ENCODE assay signal across 37 cellular contexts in the genomic region with DNA sequence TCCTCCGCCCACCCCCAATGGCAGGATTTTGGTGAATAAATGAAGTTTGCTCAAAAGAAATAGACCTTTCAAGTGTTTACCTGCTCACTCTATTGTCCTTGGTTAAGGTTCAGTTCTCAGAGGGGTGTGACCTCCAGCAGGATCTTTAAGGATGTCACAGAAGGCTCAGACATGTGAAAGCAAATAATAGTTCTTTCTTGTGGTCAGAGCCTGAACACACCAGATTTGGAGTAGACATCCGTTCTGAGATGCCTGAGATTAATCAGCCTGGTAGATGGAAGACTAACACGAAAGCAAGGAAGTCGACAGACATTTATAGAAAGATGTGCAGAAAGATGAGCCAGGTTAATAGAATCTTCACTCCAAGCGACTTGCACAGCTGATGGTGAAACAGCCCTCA.
"Had no signal": no experiment of that assay in that cellular context is flagged by ENCODE, and none has a peak within 500 bp of the region (broad histone marks: within the 10 kb centered on the region; RNA-seq: fewer than 3 reads in every experiment).

No MANE protein-coding gene starts in this region.

- ATAC-seq: activated CD8-positive, alpha-beta memory T cell treated with anti-CD3 and anti-CD28 coated beads, Interleukin-2, amount 10 ng/mL, durations not matched to agents 7 days and 5 days; activated naive CD8-positive, alpha-beta T cell treated with anti-CD3 and anti-CD28 coated beads, Interleukin-2, amount 50 U/mL, for 24 hours had no signal

- H2AFZ ChIP-seq: PC-9 had no signal

- H3K27me3 Mint-ChIP-seq: activated B cell treated with CpG ODN at 0.5 μM for 24 hours; activated CD4-positive, alpha-beta memory T cell treated with anti-CD3 and anti-CD28 coated beads for 36 hours; activated CD8-positive, alpha-beta memory T cell treated with anti-CD3 and anti-CD28 coated beads, Interleukin-2, amount 10 ng/mL, durations not matched to agents 7 days and 5 days; activated naive CD4-positive, alpha-beta T cell treated with anti-CD3 and anti-CD28 coated beads, Interleukin-2, amount 10 ng/mL, durations not matched to agents 7 days and 5 days; activated naive CD8-positive, alpha-beta T cell treated with anti-CD3 and anti-CD28 coated beads, Interleukin-2, amount 50 U/mL, for 24 hours had no signal

- H3K27ac ChIP-seq: PC-9, VCaP had no signal

- FAIRE-seq: bronchial epithelial cell, RCC 7860 had no signal

- H3K4me1 Mint-ChIP-seq: activated B cell treated with CpG ODN at 0.5 μM for 24 hours; activated CD8-positive, alpha-beta memory T cell treated with anti-CD3 and anti-CD28 coated beads, Interleukin-2, amount 10 ng/mL, durations not matched to agents 7 days and 5 days; activated naive CD4-positive, alpha-beta T cell treated with anti-CD3 and anti-CD28 coated beads, Interleukin-2, amount 10 ng/mL, durations not matched to agents 7 days and 5 days; activated naive CD8-positive, alpha-beta T cell treated with anti-CD3 and anti-CD28 coated beads, Interleukin-2, amount 50 U/mL, for 24 hours; brain had no signal

- H3K4me2 ChIP-seq: PC-9 had no signal

- H3K36me3 Mint-ChIP-seq: activated CD4-positive, alpha-beta memory T cell treated with anti-CD3 and anti-CD28 coated beads for 36 hours; activated CD8-positive, alpha-beta memory T cell treated with anti-CD3 and anti-CD28 coated beads, Interleukin-2, amount 10 ng/mL, durations not matched to agents 7 days and 5 days; activated naive CD4-positive, alpha-beta T cell treated with anti-CD3 and anti-CD28 coated beads, Interleukin-2, amount 10 ng/mL, durations not matched to agents 7 days and 5 days; activated naive CD8-positive, alpha-beta T cell; brain had no signal

- DNase-seq: activated B cell treated with CpG ODN at 0.5 μM for 24 hours; activated CD4-positive, alpha-beta memory T cell treated with anti-CD3 and anti-CD28 coated beads for 36 hours; activated CD4-positive, alpha-beta T cell treated with anti-CD3 and anti-CD28 coated beads for 4 hours; activated CD4-positive, alpha-beta T cell treated with anti-CD3 and anti-CD28 coated beads, Interleukin-2, amount 50 U/mL, for 1 hour; activated CD4-positive, CD25-positive, alpha-beta regulatory T cell treated with anti-CD3 and anti-CD28 coated beads, Interleukin-2, amount 50 U/mL, for 72 hours; activated CD8-positive, alpha-beta memory T cell treated with anti-CD3 and anti-CD28 coated beads for 24 hours; activated CD8-positive, alpha-beta memory T cell treated with anti-CD3 and anti-CD28 coated beads, Interleukin-2, amount 10 ng/mL, durations not matched to agents 7 days and 5 days; activated CD8-positive, alpha-beta memory T cell treated with anti-CD3 and anti-CD28 coated beads, Interleukin-2, amount 50 U/mL, for 48 hours; activated effector memory CD4-positive, alpha-beta T cell treated with Interleukin-2 at 50 U/mL for 16 hours; activated naive CD4-positive, alpha-beta T cell treated with anti-CD3 and anti-CD28 coated beads, Interleukin-2, amount 10 ng/mL, durations not matched to agents 7 days and 5 days; activated naive CD8-positive, alpha-beta T cell treated with anti-CD3 and anti-CD28 coated beads, Interleukin-2, amount 50 U/mL, for 24 hours; activated T-cell treated with anti-CD3 and anti-CD28 coated beads, Interleukin-2, amount 50 U/mL, for 48 hours; anterior cingulate cortex; caudate nucleus; cerebellar nuclear complex; NCI-H1048; NCI-H1105 treated with DMSO at 0.1 percent for 48 hours; NCI-H1436; NCI-H1694; NCI-H1930; NCI-H2081 treated with DMSO at 0.1 percent for 48 hours; NCI-H226; NCI-H446 treated with DMSO at 0.1 percent for 48 hours; NCI-H524; NCI-H69; NK-92 treated with Interleukin-12 subunit alpha and Interleukin-12 subunit beta, amount 100 ng/mL, for 24 hours; PC-9; Right ventricle myocardium superior; SW 1271; T-helper 1 cell; T-helper 2 cell; T-helper 9 cell had no signal

- H3K4me3 Mint-ChIP-seq: activated B cell treated with CpG ODN at 0.5 μM for 24 hours; activated CD4-positive, alpha-beta memory T cell treated with anti-CD3 and anti-CD28 coated beads for 36 hours; activated CD8-positive, alpha-beta memory T cell treated with anti-CD3 and anti-CD28 coated beads, Interleukin-2, amount 10 ng/mL, durations not matched to agents 7 days and 5 days; activated naive CD4-positive, alpha-beta T cell treated with anti-CD3 and anti-CD28 coated beads, Interleukin-2, amount 10 ng/mL, durations not matched to agents 7 days and 5 days; activated naive CD8-positive, alpha-beta T cell; activated naive CD8-positive, alpha-beta T cell treated with anti-CD3 and anti-CD28 coated beads, Interleukin-2, amount 50 U/mL, for 24 hours; brain had no signal

- H3K27ac Mint-ChIP-seq: activated B cell treated with CpG ODN at 0.5 μM for 24 hours; activated CD4-positive, alpha-beta memory T cell treated with anti-CD3 and anti-CD28 coated beads for 36 hours; activated CD8-positive, alpha-beta memory T cell treated with anti-CD3 and anti-CD28 coated beads, Interleukin-2, amount 10 ng/mL, durations not matched to agents 7 days and 5 days; activated naive CD4-positive, alpha-beta T cell treated with anti-CD3 and anti-CD28 coated beads, Interleukin-2, amount 10 ng/mL, durations not matched to agents 7 days and 5 days; activated naive CD8-positive, alpha-beta T cell; activated naive CD8-positive, alpha-beta T cell treated with anti-CD3 and anti-CD28 coated beads, Interleukin-2, amount 50 U/mL, for 24 hours; brain had no signal

- H3K4me3 ChIP-seq: PC-9 had no signal
